In the genomic region with DNA sequence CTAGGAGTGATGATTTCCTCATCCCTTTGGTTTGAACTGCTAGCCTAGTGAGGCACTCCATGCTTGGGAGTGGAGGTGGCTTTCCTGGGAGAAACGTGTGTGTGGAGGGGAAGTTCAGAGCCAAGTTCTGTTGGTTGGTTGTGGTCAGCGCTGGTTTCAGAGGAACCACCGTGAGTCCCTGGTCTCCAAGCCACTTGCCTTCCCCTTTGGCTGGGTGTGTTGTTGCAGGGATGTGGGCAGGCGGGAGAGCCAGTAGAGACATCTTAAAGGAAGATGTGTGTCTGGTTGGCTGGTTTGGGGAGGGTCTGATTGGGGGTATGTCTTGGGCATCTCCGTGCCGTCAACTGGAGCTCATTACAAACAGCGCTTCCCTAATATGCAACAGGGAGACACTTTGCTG, we compare ENCODE assay signal across 28 cellular contexts.
"Had no signal": no experiment of that assay in that cellular context is flagged by ENCODE, and none has a peak within 500 bp of the region (broad histone marks: within the 10 kb centered on the region; RNA-seq: fewer than 3 reads in every experiment).

No MANE protein-coding gene starts in this region.

- H3K4me3 Mint-ChIP-seq: mesothelial cell of epicardium; naive B cell; natural killer cell treated with Interleukin-12 subunit alpha and Interleukin-12 subunit beta and Interleukin-15 and Interleukin-18, amount 100 ng/mL, for 72 hours; neural crest cell; stimulated activated naive CD8-positive, alpha-beta T cell treated with anti-CD3 and anti-CD28 coated beads, Interleukin-15, amount 100 ng/mL, for 72 hours had no signal

- H3K9me3 ChIP-seq: gastrocnemius medialis, mucosa of descending colon, ovary, right lobe of liver, thyroid gland had no signal

- H3K27me3 ChIP-seq: dorsolateral prefrontal cortex, gastrocnemius medialis, ovary, right lobe of liver, thyroid gland had no signal

- H3K27ac ChIP-seq: dorsolateral prefrontal cortex, epithelial cell of prostate, gastrocnemius medialis, ovary, right lobe of liver, thyroid gland had no signal

- H3K27ac Mint-ChIP-seq: mesothelial cell of epicardium; natural killer cell treated with Interleukin-12 subunit alpha and Interleukin-12 subunit beta and Interleukin-15 and Interleukin-18, amount 100 ng/mL, for 72 hours had no signal

- DNase-seq: dorsolateral prefrontal cortex; effector CD4-positive, alpha-beta T cell; foreskin fibroblast; gastrocnemius medialis; head of caudate nucleus; mesenchymal stem cell; mucosa of descending colon; naive B cell; nucleus accumbens; ovary; right lobe of liver; stimulated activated CD4-positive, alpha-beta T cell treated with anti-CD3 and anti-CD28 coated beads, Interleukin-12 subunit alpha, Interleukin-12 subunit beta, amount 100 ng/mL, for 4 hours; stimulated activated CD4-positive, alpha-beta T cell treated with anti-CD3 and anti-CD28 coated beads, Interleukin-1b, Interleukin-23, amount 100 ng/mL, for 48 hours; stimulated activated CD4-positive, alpha-beta T cell treated with anti-CD3 and anti-CD28 coated beads, Interleukin-4, amount 100 ng/mL, for 1 hour; stimulated activated CD8-positive, alpha-beta memory T cell treated with anti-CD3 and anti-CD28 coated beads, Interleukin-4, amount 100 ng/mL, for 48 hours; stimulated activated naive CD4-positive, alpha-beta T cell; stimulated activated naive CD8-positive, alpha-beta T cell treated with anti-CD3 and anti-CD28 coated beads, Interleukin-15, amount 100 ng/mL, for 72 hours; thyroid gland; trophoblast cell had no signal

- H3K4me1 ChIP-seq: gastrocnemius medialis, thyroid gland had no signal

- H3K4me3 ChIP-seq: dorsolateral prefrontal cortex, gastrocnemius medialis, lung, mucosa of descending colon, ovary, right lobe of liver, smooth muscle cell, thyroid gland had no signal

- H3K27me3 Mint-ChIP-seq: naive B cell; natural killer cell treated with Interleukin-12 subunit alpha and Interleukin-12 subunit beta and Interleukin-15 and Interleukin-18, amount 100 ng/mL, for 72 hours; stimulated activated naive CD8-positive, alpha-beta T cell treated with anti-CD3 and anti-CD28 coated beads, Interleukin-15, amount 100 ng/mL, for 72 hours had no signal

- H3K36me3 ChIP-seq: gastrocnemius medialis, ovary, right lobe of liver, thyroid gland had no signal

- FAIRE-seq: colon, keratinocyte, urothelium cell line had no signal

- H3K9me3 Mint-ChIP-seq: mesothelial cell of epicardium; naive B cell; natural killer cell treated with Interleukin-12 subunit alpha and Interleukin-12 subunit beta and Interleukin-15 and Interleukin-18, amount 100 ng/mL, for 72 hours; neural crest cell; stimulated activated naive CD8-positive, alpha-beta T cell treated with anti-CD3 and anti-CD28 coated beads, Interleukin-15, amount 100 ng/mL, for 72 hours had no signal

- H3K4me2 ChIP-seq: smooth muscle cell had no signal
